ENCODE assay signal across 13 cellular contexts in genomic region chr18:78192044-78192443, GRCh38.
DNase-seq lines count a peak whose midpoint lies in the region; ATAC-seq and TF ChIP-seq lines count a peak whose summit lies in the region.
"Had no signal": no experiment of that assay in that cellular context is flagged by ENCODE, and none has a peak within 500 bp of the region (broad histone marks: within the 10 kb centered on the region; RNA-seq: fewer than 3 reads in every experiment).

No MANE protein-coding gene starts in this region.

- peak; percentile 7 for DNase-seq in G401 (ENCODE audit: low spot score)
- peak; percentile 60 for DNase-seq in NCI-H2107 (lab: John Stamatoyannopoulos, UW)
- peak in 2 of 3 donors; percentile 40 to 47 for DNase-seq in mucosa of descending colon
- no peak for DNase-seq in stimulated activated CD4-positive, alpha-beta T cell treated with anti-CD3 and anti-CD28 coated beads, Interleukin-4, amount 100 ng/mL, for 4 hours
- DNase-seq in SIG-M5 (lab: John Stamatoyannopoulos, UW), result no peak
- DNase-seq: activated CD4-positive, alpha-beta memory T cell treated with anti-CD3 and anti-CD28 coated beads, Interleukin-2, amount 10 ng/mL, durations not matched to agents 7 days and 5 days; activated naive CD8-positive, alpha-beta T cell treated with anti-CD3 and anti-CD28 coated beads, Interleukin-2, amount 10 ng/mL, durations not matched to agents 7 days and 5 days; dermis blood vessel endothelial cell; NCI-H1930; spleen had no signal

- H3K9ac ChIP-seq in endocrine pancreas (ENCODE audit: control insufficient read depth, insufficient read depth, low read length), result no peak overlapping the region

- peaks cover 15% of the 10 kb centered on the region for H3K4me1 ChIP-seq in endocrine pancreas (ENCODE audit: control insufficient read depth, insufficient read depth, low read length)
- H3K4me1 ChIP-seq in mucosa of descending colon (ENCODE audit: low read depth), result no peaks in the 10 kb centered on the region
- H3K4me1 ChIP-seq: spleen had no signal

- intact Hi-C loops in mucosa of descending colon (cut with DNase I, micrococcal nuclease), result no loop called here

- no peaks in the 10 kb centered on the region for H3K27me3 ChIP-seq in endocrine pancreas (ENCODE audit: control insufficient read depth, insufficient read depth, low read length)
- H3K27me3 ChIP-seq: spleen had no signal

- ATAC-seq in mucosa of descending colon (peak; percentile 57), GM21825 (IDR thresholded peaks at IDR 0.05; ENCODE audit: unreplicated experiment) (no peak), HG02759 (IDR thresholded peaks at IDR 0.05; ENCODE audit: unreplicated experiment) (no peak)

- H3K36me3 ChIP-seq in endocrine pancreas (ENCODE audit: control insufficient read depth, insufficient read depth, low read length) (no peaks in the 10 kb centered on the region), mucosa of descending colon (ENCODE audit: low read depth) (no peaks in the 10 kb centered on the region)
- H3K36me3 ChIP-seq: spleen had no signal

- in situ Hi-C loops in G401 (cut with HindIII; ENCODE audit: low sequenced_read_pairs), result no loop called here

- H3K9me3 ChIP-seq in endocrine pancreas (ENCODE audit: control insufficient read depth, low read length), result no peaks in the 10 kb centered on the region
- peaks cover 4% of the 10 kb centered on the region for H3K9me3 ChIP-seq in mucosa of descending colon

- TF ChIP-seq CTCF in mucosa of descending colon (IDR thresholded peaks at IDR 0.05), result no peak

- peak overlapping the region; percentile 30 for H3K4me3 ChIP-seq in endocrine pancreas (ENCODE audit: control insufficient read depth, insufficient read depth, low read length)
- no peak overlapping the region for H3K4me3 ChIP-seq in mucosa of descending colon
- H3K4me3 ChIP-seq: spleen had no signal

Comparison
In these comparisons a context has a peak if more than half of its experiments do, and no peak if none do; other contexts are left out.
1. DNase-seq: peak in G401 (single experiment), NCI-H2107 (single experiment) and mucosa of descending colon (2 of 3); none in stimulated activated CD4-positive, alpha-beta T cell treated with anti-CD3 and anti-CD28 coated beads, Interleukin-4, amount 100 ng/mL, for 4 hours (0 of 2) and SIG-M5 (single experiment).